2 cellular contexts compared by ENCODE assay signal in the genomic region with DNA sequence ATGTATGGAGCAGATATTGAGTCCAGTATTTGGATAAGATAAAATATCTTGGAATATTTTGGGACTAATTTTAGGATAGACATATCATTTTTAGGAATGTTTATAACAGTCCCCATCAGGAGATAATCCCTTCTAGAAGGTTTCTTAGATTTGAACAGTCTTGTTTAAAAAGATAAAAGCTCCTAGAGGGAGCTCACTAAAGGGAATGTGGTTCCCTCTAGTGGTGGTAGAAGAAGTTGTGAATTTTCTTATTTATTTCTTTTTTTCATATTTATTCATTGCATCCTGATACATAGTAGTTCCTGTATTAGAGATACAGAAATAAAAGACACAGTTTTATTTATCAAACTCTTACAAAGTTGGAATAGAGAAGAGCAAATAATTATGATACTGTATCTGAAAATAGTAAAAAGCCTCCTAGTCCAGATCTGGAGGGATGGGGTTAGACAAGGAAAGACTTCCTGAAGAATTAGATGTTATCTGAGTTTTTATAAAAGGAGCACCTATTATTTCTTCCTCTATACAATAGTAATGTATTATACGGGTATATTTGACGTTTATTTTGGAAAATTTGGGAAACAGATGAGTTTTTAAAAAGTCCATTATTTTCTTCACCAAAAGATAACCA.
TF ChIP-seq lines count a peak whose summit lies in the region.

No MANE protein-coding gene starts in this region.

TF ChIP-seq in IMR-90, 13 proteins besides CTCF, POLR2A, EP300 and RAD21:
- TF ChIP-seq SMC3 (IDR thresholded peaks at IDR 0.05; ENCODE audit: low read depth, low read length): peak; percentile 71
- TF ChIP-seq MAZ (IDR thresholded peaks at IDR 0.05; ENCODE audit: borderline replicate concordance, low read depth, low read length): no peak

TF ChIP-seq in endothelial cell of umbilical vein, 7 proteins besides CTCF, POLR2A, EP300 and RAD21:
- no peak for TF ChIP-seq MYC (IDR thresholded peaks at IDR 0.05; ENCODE audit: low read depth, low read length)
- TF ChIP-seq EZH2 (IDR thresholded peaks at IDR 0.05; ENCODE audit: borderline replicate concordance, low read depth, low read length, severe bottlenecking): no peak
- TF ChIP-seq JUN (IDR thresholded peaks at IDR 0.05; ENCODE audit: borderline replicate concordance, insufficient read depth, insufficient read length, low read depth): no peak
- TF ChIP-seq FOS (IDR thresholded peaks at IDR 0.05; ENCODE audit: borderline replicate concordance, insufficient read depth, low read length): no peak
- TF ChIP-seq POLR2AphosphoS5 (IDR thresholded peaks at IDR 0.05; ENCODE audit: insufficient read depth, low read depth, low read length): no peak
- no peak for TF ChIP-seq GATA2 (IDR thresholded peaks at IDR 0.05; ENCODE audit: insufficient read depth, insufficient read length, low read depth, low read length)
- TF ChIP-seq, protein P1, sequence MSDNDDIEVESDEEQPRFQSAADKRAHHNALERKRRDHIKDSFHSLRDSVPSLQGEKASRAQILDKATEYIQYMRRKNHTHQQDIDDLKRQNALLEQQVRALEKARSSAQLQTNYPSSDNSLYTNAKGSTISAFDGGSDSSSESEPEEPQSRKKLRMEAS (IDR thresholded peaks at IDR 0.05; ENCODE audit: insufficient read depth, insufficient read length): no peak
